In genomic region chr17:1180958-1181768, GRCh38 we compare ENCODE assay signal across 8 cellular contexts. TPM values are rescaled to one million over a fixed set of nuclear protein-coding genes. Genes with fewer than 3 reads are reported as not detected.
A peak's percentile ranks its signal among the peaks of the same experiment; 100 is the strongest.
DNase-seq lines count a peak whose midpoint lies in the region; ATAC-seq, FAIRE-seq and TF ChIP-seq lines count a peak whose summit lies in the region.

No MANE protein-coding gene starts in this region.

- H3K27ac Mint-ChIP-seq in naive B cell = peak overlapping the region; percentile 90 to 97 (median 96)

- TF ChIP-seq POLR2A in GM12892 (IDR thresholded peaks at IDR 0.05; ENCODE audit: low read depth, low read length) = no peak
- TF ChIP-seq POLR2A in Raji (IDR thresholded peaks at IDR 0.05; ENCODE audit: insufficient read depth, low read depth, low read length) = 0 out of 2 replicates have a peak, but pooled peaks have one; percentile 18

- H3K4me3 Mint-ChIP-seq in naive B cell = peak overlapping the region; percentile 74 to 90 (median 80)

- CTCF ChIA-PET in HEK293T (lab: Yijun Ruan, JAX) = interaction anchor here (1.2 kb wide), 1 partner anchor 123 kb away, joined by 3 read pairs; no protein-coding TSS in a partner anchor

- peaks cover 0 to 20% (median 0%) of the 10 kb centered on the region in 3 donors for H3K27me3 Mint-ChIP-seq in naive B cell

- no peak for FAIRE-seq in GM12892 (lab: Jason Lieb, UNC)

- DNase-seq in GM12892 (ENCODE audit: insufficient read length) (peak; percentile 58), naive B cell (peak; percentile 91), KBM-7 (no peak), NCI-H2196 (lab: John Stamatoyannopoulos, UW; ENCODE audit: unreplicated experiment) (no peak), HEK293T (ENCODE audit: extremely low spot score) (no peak)
- DNase-seq in activated naive CD4-positive, alpha-beta T cell treated with Interleukin-2 at 50 U/mL for 16 hours = no peak

- H3K36me3 Mint-ChIP-seq in naive B cell = no peaks in the 10 kb centered on the region

- ATAC-seq in HG02840 (IDR thresholded peaks at IDR 0.05; ENCODE audit: low FRiP score, unreplicated experiment) = peak; percentile 31
- ATAC-seq in naive B cell (ENCODE audit: low read depth in 2 of 2) = peak; percentile 89 to 90

- H3K4me1 Mint-ChIP-seq in naive B cell = peaks cover 35 to 70% (median 50%) of the 10 kb centered on the region in 3 donors

- POLR2A ChIA-PET in HEK293T (lab: Yijun Ruan, JAX) = interaction anchor here (0.8 kb wide), 1 partner anchor 47 kb away, joined by 3 read pairs; no protein-coding TSS in a partner anchor

- no peaks in the 10 kb centered on the region for H3K9me3 Mint-ChIP-seq in naive B cell

- in situ Hi-C loops in KBM-7 (cut with MboI; ENCODE audit: low pct_unique_long_range_greater_than_20kb, low sequenced_read_pairs) = no loop called here

TF ChIP-seq in HEK293T, 16 proteins besides CTCF, POLR2A, EP300 and RAD21:
- TF ChIP-seq TARDBP (IDR thresholded peaks at IDR 0.05) (no peak), FOXA1 (IDR thresholded peaks at IDR 0.05) (no peak), ELF4 (IDR thresholded peaks at IDR 0.05) (no peak)

RNA-seq across cellular contexts. Expression of gene ABR, which starts 1.4 kb away (rescaled TPM):
- 33.9 TPM for polyA plus RNA-seq in GM12892 (2012; ENCODE audit: missing spikeins)
- polyA plus RNA-seq in naive B cell (ENCODE audit: low read depth in 6 of 6) = 10 to 100 TPM in 5 of 6 donors, 1 to 10 TPM in 1; 4.3 to 47.2 (median 28.1) TPM

Comparison
In these comparisons a context has a peak if more than half of its experiments do, and no peak if none do; other contexts are left out.
1. DNase-seq: peak in GM12892 (single experiment) and naive B cell (single experiment); none in KBM-7 (single experiment), NCI-H2196 (single experiment), HEK293T (single experiment) and activated naive CD4-positive, alpha-beta T cell treated with Interleukin-2 at 50 U/mL for 16 hours (single experiment).